Comparison of ENCODE assay signal across 1 cellular context in the genomic region with DNA sequence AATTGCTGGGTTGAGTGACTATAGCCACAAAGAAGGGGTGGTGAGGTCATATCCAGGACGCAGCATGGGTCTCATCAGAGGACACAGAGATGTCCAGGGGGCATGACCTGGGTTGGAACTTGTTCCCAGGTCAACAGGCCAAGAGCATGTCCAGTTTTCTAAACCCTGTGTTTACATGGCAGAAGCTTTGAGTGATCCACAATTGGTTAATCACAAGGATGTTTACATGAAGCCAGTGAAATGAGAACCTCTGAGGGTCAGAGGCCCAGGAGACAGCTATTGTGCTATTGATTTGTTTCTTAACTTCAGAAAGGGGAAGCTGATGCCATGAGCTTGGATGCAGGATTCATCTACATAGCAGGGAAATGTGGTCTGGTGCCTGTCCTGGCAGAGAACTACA.
A peak's percentile ranks its signal among the peaks of the same experiment; 100 is the strongest.
TF ChIP-seq lines count a peak whose summit lies in the region.

No MANE protein-coding gene starts in this region.

TF ChIP-seq in HepG2, 621 proteins besides CTCF, POLR2A, EP300 and RAD21 (continued from another document):
- TF ChIP-seq, protein P1, sequence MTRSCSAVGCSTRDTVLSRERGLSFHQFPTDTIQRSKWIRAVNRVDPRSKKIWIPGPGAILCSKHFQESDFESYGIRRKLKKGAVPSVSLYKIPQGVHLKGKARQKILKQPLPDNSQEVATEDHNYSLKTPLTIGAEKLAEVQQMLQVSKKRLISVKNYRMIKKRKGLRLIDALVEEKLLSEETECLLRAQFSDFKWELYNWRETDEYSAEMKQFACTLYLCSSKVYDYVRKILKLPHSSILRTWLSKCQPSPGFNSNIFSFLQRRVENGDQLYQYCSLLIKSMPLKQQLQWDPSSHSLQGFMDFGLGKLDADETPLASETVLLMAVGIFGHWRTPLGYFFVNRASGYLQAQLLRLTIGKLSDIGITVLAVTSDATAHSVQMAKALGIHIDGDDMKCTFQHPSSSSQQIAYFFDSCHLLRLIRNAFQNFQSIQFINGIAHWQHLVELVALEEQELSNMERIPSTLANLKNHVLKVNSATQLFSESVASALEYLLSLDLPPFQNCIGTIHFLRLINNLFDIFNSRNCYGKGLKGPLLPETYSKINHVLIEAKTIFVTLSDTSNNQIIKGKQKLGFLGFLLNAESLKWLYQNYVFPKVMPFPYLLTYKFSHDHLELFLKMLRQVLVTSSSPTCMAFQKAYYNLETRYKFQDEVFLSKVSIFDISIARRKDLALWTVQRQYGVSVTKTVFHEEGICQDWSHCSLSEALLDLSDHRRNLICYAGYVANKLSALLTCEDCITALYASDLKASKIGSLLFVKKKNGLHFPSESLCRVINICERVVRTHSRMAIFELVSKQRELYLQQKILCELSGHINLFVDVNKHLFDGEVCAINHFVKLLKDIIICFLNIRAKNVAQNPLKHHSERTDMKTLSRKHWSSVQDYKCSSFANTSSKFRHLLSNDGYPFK (CRISPR knock-in tag; IDR thresholded peaks at IDR 0.05; ENCODE audit: borderline replicate concordance) = no peak
- TF ChIP-seq ZNF777 (CRISPR knock-in tag; IDR thresholded peaks at IDR 0.05) (no peak), STAG1 (CRISPR knock-in tag; IDR thresholded peaks at IDR 0.05) (peak; percentile 24), ZC3H4 (CRISPR knock-in tag; IDR thresholded peaks at IDR 0.05; ENCODE audit: borderline replicate concordance) (no peak), HNRNPK (IDR thresholded peaks at IDR 0.05; ENCODE audit: low read depth, low read length, poor library complexity, severe bottlenecking) (no peak), XRCC5 (optimal IDR thresholded peaks at IDR 0.05; ENCODE audit: low read length) (no peak), FOXA1 (IDR thresholded peaks at IDR 0.05) (no peak), FOXA1 (CRISPR knock-in tag; IDR thresholded peaks at IDR 0.05) (peak; percentile 58), ZNF569 (CRISPR knock-in tag; IDR thresholded peaks at IDR 0.05; ENCODE audit: borderline replicate concordance) (no peak)
- TF ChIP-seq, protein P2, sequence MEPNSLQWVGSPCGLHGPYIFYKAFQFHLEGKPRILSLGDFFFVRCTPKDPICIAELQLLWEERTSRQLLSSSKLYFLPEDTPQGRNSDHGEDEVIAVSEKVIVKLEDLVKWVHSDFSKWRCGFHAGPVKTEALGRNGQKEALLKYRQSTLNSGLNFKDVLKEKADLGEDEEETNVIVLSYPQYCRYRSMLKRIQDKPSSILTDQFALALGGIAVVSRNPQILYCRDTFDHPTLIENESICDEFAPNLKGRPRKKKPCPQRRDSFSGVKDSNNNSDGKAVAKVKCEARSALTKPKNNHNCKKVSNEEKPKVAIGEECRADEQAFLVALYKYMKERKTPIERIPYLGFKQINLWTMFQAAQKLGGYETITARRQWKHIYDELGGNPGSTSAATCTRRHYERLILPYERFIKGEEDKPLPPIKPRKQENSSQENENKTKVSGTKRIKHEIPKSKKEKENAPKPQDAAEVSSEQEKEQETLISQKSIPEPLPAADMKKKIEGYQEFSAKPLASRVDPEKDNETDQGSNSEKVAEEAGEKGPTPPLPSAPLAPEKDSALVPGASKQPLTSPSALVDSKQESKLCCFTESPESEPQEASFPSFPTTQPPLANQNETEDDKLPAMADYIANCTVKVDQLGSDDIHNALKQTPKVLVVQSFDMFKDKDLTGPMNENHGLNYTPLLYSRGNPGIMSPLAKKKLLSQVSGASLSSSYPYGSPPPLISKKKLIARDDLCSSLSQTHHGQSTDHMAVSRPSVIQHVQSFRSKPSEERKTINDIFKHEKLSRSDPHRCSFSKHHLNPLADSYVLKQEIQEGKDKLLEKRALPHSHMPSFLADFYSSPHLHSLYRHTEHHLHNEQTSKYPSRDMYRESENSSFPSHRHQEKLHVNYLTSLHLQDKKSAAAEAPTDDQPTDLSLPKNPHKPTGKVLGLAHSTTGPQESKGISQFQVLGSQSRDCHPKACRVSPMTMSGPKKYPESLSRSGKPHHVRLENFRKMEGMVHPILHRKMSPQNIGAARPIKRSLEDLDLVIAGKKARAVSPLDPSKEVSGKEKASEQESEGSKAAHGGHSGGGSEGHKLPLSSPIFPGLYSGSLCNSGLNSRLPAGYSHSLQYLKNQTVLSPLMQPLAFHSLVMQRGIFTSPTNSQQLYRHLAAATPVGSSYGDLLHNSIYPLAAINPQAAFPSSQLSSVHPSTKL (CRISPR knock-in tag; IDR thresholded peaks at IDR 0.05) = peak; percentile 93
- TF ChIP-seq, protein P3, sequence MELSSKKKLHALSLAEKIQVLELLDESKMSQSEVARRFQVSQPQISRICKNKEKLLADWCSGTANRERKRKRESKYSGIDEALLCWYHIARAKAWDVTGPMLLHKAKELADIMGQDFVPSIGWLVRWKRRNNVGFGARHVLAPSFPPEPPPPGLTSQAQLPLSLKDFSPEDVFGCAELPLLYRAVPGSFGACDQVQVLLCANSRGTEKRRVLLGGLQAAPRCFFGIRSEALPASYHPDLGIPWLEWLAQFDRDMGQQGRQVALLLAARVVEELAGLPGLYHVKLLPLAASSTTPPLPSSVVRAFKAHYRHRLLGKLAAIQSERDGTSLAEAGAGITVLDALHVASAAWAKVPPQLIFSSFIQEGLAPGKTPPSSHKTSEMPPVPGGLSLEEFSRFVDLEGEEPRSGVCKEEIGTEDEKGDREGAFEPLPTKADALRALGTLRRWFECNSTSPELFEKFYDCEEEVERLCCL (CRISPR knock-in tag; IDR thresholded peaks at IDR 0.05; ENCODE audit: borderline replicate concordance) = no peak
- TF ChIP-seq, protein P4, sequence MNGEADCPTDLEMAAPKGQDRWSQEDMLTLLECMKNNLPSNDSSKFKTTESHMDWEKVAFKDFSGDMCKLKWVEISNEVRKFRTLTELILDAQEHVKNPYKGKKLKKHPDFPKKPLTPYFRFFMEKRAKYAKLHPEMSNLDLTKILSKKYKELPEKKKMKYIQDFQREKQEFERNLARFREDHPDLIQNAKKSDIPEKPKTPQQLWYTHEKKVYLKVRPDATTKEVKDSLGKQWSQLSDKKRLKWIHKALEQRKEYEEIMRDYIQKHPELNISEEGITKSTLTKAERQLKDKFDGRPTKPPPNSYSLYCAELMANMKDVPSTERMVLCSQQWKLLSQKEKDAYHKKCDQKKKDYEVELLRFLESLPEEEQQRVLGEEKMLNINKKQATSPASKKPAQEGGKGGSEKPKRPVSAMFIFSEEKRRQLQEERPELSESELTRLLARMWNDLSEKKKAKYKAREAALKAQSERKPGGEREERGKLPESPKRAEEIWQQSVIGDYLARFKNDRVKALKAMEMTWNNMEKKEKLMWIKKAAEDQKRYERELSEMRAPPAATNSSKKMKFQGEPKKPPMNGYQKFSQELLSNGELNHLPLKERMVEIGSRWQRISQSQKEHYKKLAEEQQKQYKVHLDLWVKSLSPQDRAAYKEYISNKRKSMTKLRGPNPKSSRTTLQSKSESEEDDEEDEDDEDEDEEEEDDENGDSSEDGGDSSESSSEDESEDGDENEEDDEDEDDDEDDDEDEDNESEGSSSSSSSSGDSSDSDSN (CRISPR knock-in tag; IDR thresholded peaks at IDR 0.05) = no peak; the same call in 1 of the 2 replicates
